Comparison of ENCODE assay signal across 8 cellular contexts in the genomic region with DNA sequence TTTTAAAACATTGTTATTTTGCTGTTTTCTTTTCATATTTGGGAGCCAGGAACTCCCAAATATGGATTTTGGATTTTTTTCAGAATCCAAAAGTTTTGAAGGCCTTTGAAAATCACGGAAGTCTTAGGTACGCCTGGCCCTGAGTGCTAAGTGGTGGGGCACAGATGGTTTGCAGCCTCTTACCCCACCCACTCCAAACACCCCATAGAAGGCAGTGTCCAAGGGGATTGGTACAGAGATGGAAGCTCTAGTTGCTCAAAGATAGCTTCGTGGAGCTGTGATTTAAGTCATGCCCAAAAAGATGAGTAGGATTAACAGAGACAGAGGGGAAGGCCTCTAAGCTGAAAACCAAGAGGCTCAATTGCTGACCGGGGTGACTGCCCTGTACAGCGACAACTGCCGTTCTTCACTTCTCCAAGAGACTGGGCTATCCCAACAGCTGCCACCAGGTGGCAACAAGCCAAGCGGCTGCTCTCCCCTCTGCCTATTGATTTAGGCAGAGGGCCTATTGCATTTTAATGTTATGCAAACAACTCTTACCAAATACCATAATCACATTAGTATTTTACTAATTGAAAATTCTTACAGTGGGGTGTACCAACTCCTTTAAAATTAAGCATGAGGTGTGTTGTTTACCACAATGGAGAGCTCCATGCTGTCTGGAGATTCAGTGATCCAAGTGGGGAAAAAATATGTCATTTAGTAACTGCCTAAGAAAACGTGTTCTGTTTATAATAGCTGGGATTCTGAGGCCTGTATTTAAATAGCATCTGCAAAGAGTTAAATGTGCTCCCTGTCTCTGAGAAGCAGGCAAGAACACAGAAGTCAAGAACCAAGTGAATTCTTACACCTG.
DNase-seq lines count a peak whose midpoint lies in the region; ATAC-seq and TF ChIP-seq lines count a peak whose summit lies in the region.

No MANE protein-coding gene starts in this region.

- H3K36me3 Mint-ChIP-seq in activated T-helper 2 cell treated with anti-CD3 and anti-CD28 coated beads, Interferon-gamma antibody, Interleukin-2, Interleukin-4, amounts not matched to agents 10 μg/mL and 5 μg/mL and 100 μg/mL, durations not matched to agents 14 hours and 24 hours and 36 hours (ENCODE audit: low read depth), result no peaks in the 10 kb centered on the region

- H3K9me3 ChIP-seq in testis, result no peaks in the 10 kb centered on the region

- no peaks in the 10 kb centered on the region for H3K36me3 ChIP-seq in testis (ENCODE audit: low read depth, missing control alignments)

- peaks cover 5% of the 10 kb centered on the region for H3K4me1 Mint-ChIP-seq in activated T-helper 2 cell treated with anti-CD3 and anti-CD28 coated beads, Interferon-gamma antibody, Interleukin-2, Interleukin-4, amounts not matched to agents 10 μg/mL and 5 μg/mL and 100 μg/mL, durations not matched to agents 14 hours and 24 hours and 36 hours (ENCODE audit: low read depth)

- no peak overlapping the region for H3K27ac ChIP-seq in foreskin keratinocyte
- no peak overlapping the region for H3K27ac ChIP-seq in testis

- no peaks in the 10 kb centered on the region for H3K4me1 ChIP-seq in foreskin keratinocyte
- no peaks in the 10 kb centered on the region for H3K4me1 ChIP-seq in testis

- no peak overlapping the region for H3K4me3 Mint-ChIP-seq in activated T-helper 2 cell treated with anti-CD3 and anti-CD28 coated beads, Interferon-gamma antibody, Interleukin-2, Interleukin-4, amounts not matched to agents 10 μg/mL and 5 μg/mL and 100 μg/mL, durations not matched to agents 14 hours and 24 hours and 36 hours (ENCODE audit: low read depth)

- no peak for TF ChIP-seq POLR2A in testis (IDR thresholded peaks at IDR 0.05)

- TF ChIP-seq CTCF in GM12801 (IDR thresholded peaks at IDR 0.05; ENCODE audit: extremely low read depth, insufficient read length) (peak; percentile 4), foreskin keratinocyte (conservative IDR thresholded peaks at IDR 0.05) (peak; percentile 86), omental fat pad (IDR thresholded peaks at IDR 0.05) (peak in 2 of 3 donors; percentile 16 to 19), testis (IDR thresholded peaks at IDR 0.05) (peak; percentile 46 to 76 (median 66))

- no peak overlapping the region for H3K4me3 ChIP-seq in testis

- 36 to 52% methylated on average over 8 of the region's 8 CpGs for WGBS in testis, 2 donors

- intact Hi-C loops in activated T-helper 2 cell treated with anti-CD3 and anti-CD28 coated beads, Interferon-gamma antibody, Interleukin-2, Interleukin-4, amounts not matched to agents 10 μg/mL and 5 μg/mL and 100 μg/mL, durations not matched to agents 14 hours and 24 hours and 36 hours (cut with micrococcal nuclease), result loop anchor here (1.0 to 5.0 kb wide), 2 partner anchors 360 to 379 kb away; no protein-coding TSS in a partner anchor
- intact Hi-C loops in testis (cut with DNase I; ENCODE audit: low total_unique reads), result loop anchor here (10.0 kb wide), 1 partner anchor 378 kb away; no protein-coding TSS in a partner anchor

- ATAC-seq in foreskin keratinocyte (peak; percentile 66), omental fat pad (ENCODE audit: low FRiP score) (no peak), GM21786 (IDR thresholded peaks at IDR 0.05; ENCODE audit: unreplicated experiment) (no peak)

- H3K9me3 Mint-ChIP-seq in activated T-helper 2 cell treated with anti-CD3 and anti-CD28 coated beads, Interferon-gamma antibody, Interleukin-2, Interleukin-4, amounts not matched to agents 10 μg/mL and 5 μg/mL and 100 μg/mL, durations not matched to agents 14 hours and 24 hours and 36 hours, result no peaks in the 10 kb centered on the region

- H3K27me3 Mint-ChIP-seq in activated T-helper 2 cell treated with anti-CD3 and anti-CD28 coated beads, Interferon-gamma antibody, Interleukin-2, Interleukin-4, amounts not matched to agents 10 μg/mL and 5 μg/mL and 100 μg/mL, durations not matched to agents 14 hours and 24 hours and 36 hours (ENCODE audit: low read depth), result peaks cover 24% of the 10 kb centered on the region

- H3K27me3 ChIP-seq in foreskin keratinocyte (no peaks in the 10 kb centered on the region), testis (no peaks in the 10 kb centered on the region)

- no peak overlapping the region for H3K27ac Mint-ChIP-seq in activated T-helper 2 cell treated with anti-CD3 and anti-CD28 coated beads, Interferon-gamma antibody, Interleukin-2, Interleukin-4, amounts not matched to agents 10 μg/mL and 5 μg/mL and 100 μg/mL, durations not matched to agents 14 hours and 24 hours and 36 hours

- DNase-seq in M059J (ENCODE audit: low read depth), result peak; percentile 57
- DNase-seq in SHP77 (lab: John Stamatoyannopoulos, UW), result peak; percentile 70 to 73
- DNase-seq in activated T-helper 2 cell treated with anti-CD3 and anti-CD28 coated beads, Interferon-gamma antibody, Interleukin-2, Interleukin-4, amounts not matched to agents 10 μg/mL and 5 μg/mL and 100 μg/mL, durations not matched to agents 14 hours and 24 hours and 36 hours (ENCODE audit: low spot score), result peak; percentile 70
- DNase-seq in foreskin keratinocyte, result peak in 1 of 2 donors; percentile 33
- DNase-seq in omental fat pad (ENCODE audit: low spot score), result peak; percentile 68
- DNase-seq in testis, result peak; percentile 89

Comparison
In these comparisons a context has a peak if more than half of its experiments do, and no peak if none do; other contexts are left out.
1. CTCF ChIP-seq: peak in every context shown above with its lines; median percentile 86 in foreskin keratinocyte; 66 in testis; 18 in omental fat pad; 4 in GM12801.